In the genomic region with DNA sequence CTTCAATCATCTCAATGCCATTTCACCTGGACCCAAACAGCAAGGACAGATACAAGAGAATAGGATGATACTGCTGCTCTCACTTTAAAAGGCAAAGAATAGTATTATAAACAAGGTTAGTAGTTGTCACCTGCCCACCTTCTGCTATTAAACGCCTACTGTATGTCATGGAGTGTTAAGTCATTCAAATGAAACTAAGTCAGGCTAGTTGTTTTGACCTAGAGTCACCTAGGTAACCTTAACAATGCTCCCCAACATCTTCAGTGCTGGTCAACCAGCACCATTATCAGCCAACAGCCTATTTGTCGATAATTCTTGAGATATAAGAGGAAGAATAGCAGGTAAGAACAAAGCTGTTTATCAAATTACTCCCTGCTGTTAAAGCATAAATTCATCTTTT, we compare ENCODE assay signal across 22 cellular contexts. TPM values are rescaled to one million over a fixed set of nuclear protein-coding genes. Genes with fewer than 3 reads are reported as not detected.
DNase-seq lines count a peak whose midpoint lies in the region; ATAC-seq, FAIRE-seq and TF ChIP-seq lines count a peak whose summit lies in the region.
"Had no signal": no experiment of that assay in that cellular context is flagged by ENCODE, and none has a peak within 500 bp of the region (broad histone marks: within the 10 kb centered on the region; RNA-seq: fewer than 3 reads in every experiment).

No MANE protein-coding gene starts in this region.

- no peak for TF ChIP-seq EP300 in suprapubic skin (IDR thresholded peaks at IDR 0.05)

- DNase-seq in CD4-positive, alpha-beta T cell, result no peak
- DNase-seq in GM12892 (ENCODE audit: insufficient read length) (no peak), T-helper 17 cell (no peak), immature natural killer cell (no peak), NCI-H1417 treated with DMSO at 0.1 percent for 48 hours (lab: John Stamatoyannopoulos, UW) (no peak), Caco-2 (no peak), omental fat pad (ENCODE audit: low spot score) (no peak), suprapubic skin (ENCODE audit: low spot score in 2 of 2) (no peak)
- DNase-seq: AML-193, DND-41, GDM1, HCEC 1CT, KBM-7, NCI-H146, NCI-H2081, NCI-H510A treated with DMSO at 0.1 percent for 48 hours, NCI-H82, SW 1271 had no signal

- POLR2A ChIA-PET in CD4-positive, alpha-beta T cell (lab: Charles Lee), result no interaction called here
- POLR2A ChIA-PET in Caco-2 (lab: Charles Lee), result no interaction called here

- no peaks in the 10 kb centered on the region for H3K9me3 ChIP-seq in CD4-positive, alpha-beta T cell (ENCODE audit: control insufficient read depth, low read length)
- H3K9me3 ChIP-seq in T-helper 17 cell (ENCODE audit: control insufficient read depth, low read length, poor library complexity, severe bottlenecking), result no peaks in the 10 kb centered on the region
- H3K9me3 ChIP-seq in Caco-2, result no peaks in the 10 kb centered on the region
- no peaks in the 10 kb centered on the region for H3K9me3 ChIP-seq in suprapubic skin
- H3K9me3 ChIP-seq: SJSA1 had no signal

- TF ChIP-seq POLR2A in GM12892 (IDR thresholded peaks at IDR 0.05; ENCODE audit: low read depth, low read length) (no peak), suprapubic skin (IDR thresholded peaks at IDR 0.05) (no peak)

- CTCF ChIA-PET in CD4-positive, alpha-beta T cell (lab: Charles Lee), result no interaction called here
- CTCF ChIA-PET in Caco-2 (lab: Charles Lee), result no interaction called here

- ATAC-seq in CD4-positive, alpha-beta T cell (ENCODE audit: poor library complexity), result no peak
- ATAC-seq in T-helper 17 cell (peak; percentile 35), omental fat pad (ENCODE audit: low FRiP score) (no peak)

- no peak overlapping the region for H3K4me3 Mint-ChIP-seq in CD4-positive, alpha-beta T cell
- H3K4me3 Mint-ChIP-seq in T-helper 17 cell (no peak overlapping the region), immature natural killer cell (no peak overlapping the region), Caco-2 (ENCODE audit: unreplicated experiment) (no peak overlapping the region)
- H3K4me3 Mint-ChIP-seq: CD14-positive monocyte had no signal

- 86% methylated on average over 2 of the region's 2 CpGs for WGBS in suprapubic skin

- H3K4me1 Mint-ChIP-seq in CD4-positive, alpha-beta T cell (ENCODE audit: low read depth), result peaks cover 54% of the 10 kb centered on the region
- H3K4me1 Mint-ChIP-seq in T-helper 17 cell, result peaks cover 29% of the 10 kb centered on the region
- H3K4me1 Mint-ChIP-seq in immature natural killer cell, result peaks cover 40 to 64% of the 10 kb centered on the region in 2 donors
- peaks cover 5% of the 10 kb centered on the region for H3K4me1 Mint-ChIP-seq in Caco-2 (ENCODE audit: low read depth, unreplicated experiment)

- H3K9me3 Mint-ChIP-seq in CD4-positive, alpha-beta T cell, result no peaks in the 10 kb centered on the region
- no peaks in the 10 kb centered on the region for H3K9me3 Mint-ChIP-seq in immature natural killer cell
- no peaks in the 10 kb centered on the region for H3K9me3 Mint-ChIP-seq in Caco-2 (ENCODE audit: unreplicated experiment)
- H3K9me3 Mint-ChIP-seq: CD14-positive monocyte had no signal

- H3K4me1 ChIP-seq in Caco-2 (no peaks in the 10 kb centered on the region), suprapubic skin (peaks cover 11% of the 10 kb centered on the region)
- H3K4me1 ChIP-seq: SJSA1 had no signal

- H3K27me3 Mint-ChIP-seq in CD4-positive, alpha-beta T cell, result no peaks in the 10 kb centered on the region
- H3K27me3 Mint-ChIP-seq in T-helper 17 cell (no peaks in the 10 kb centered on the region), immature natural killer cell (ENCODE audit: low read depth in 3 of 3) (no peaks in the 10 kb centered on the region), Caco-2 (ENCODE audit: insufficient read depth, unreplicated experiment) (no peaks in the 10 kb centered on the region)

- FAIRE-seq in GM12892 (lab: Jason Lieb, UNC), result peak; percentile 81
- FAIRE-seq: D721Med, GM19239 had no signal

- H3K36me3 ChIP-seq in Caco-2 (ENCODE audit: control insufficient read depth, insufficient read depth, low read length), result no peaks in the 10 kb centered on the region
- H3K36me3 ChIP-seq in suprapubic skin, result peaks cover 26% of the 10 kb centered on the region

- peaks cover 63% of the 10 kb centered on the region for H3K36me3 Mint-ChIP-seq in CD4-positive, alpha-beta T cell (ENCODE audit: low read depth)
- peaks cover 3% of the 10 kb centered on the region for H3K36me3 Mint-ChIP-seq in T-helper 17 cell (ENCODE audit: low read depth)
- H3K36me3 Mint-ChIP-seq in immature natural killer cell, result peaks cover 5 to 9% (median 6%) of the 10 kb centered on the region in 3 donors
- H3K36me3 Mint-ChIP-seq in Caco-2 (ENCODE audit: insufficient read depth, unreplicated experiment), result peaks cover 12% of the 10 kb centered on the region

- H3K4me3 ChIP-seq in Caco-2 (ENCODE audit: low read depth, low read length) (no peak overlapping the region), suprapubic skin (no peak overlapping the region)
- H3K4me3 ChIP-seq: SJSA1 had no signal

- no peaks in the 10 kb centered on the region for H3K27me3 ChIP-seq in CD4-positive, alpha-beta T cell (ENCODE audit: control insufficient read depth, insufficient read depth, low read length)
- no peaks in the 10 kb centered on the region for H3K27me3 ChIP-seq in Caco-2 (replicated peaks; ENCODE audit: control insufficient read depth, insufficient read depth, low read length)
- no peaks in the 10 kb centered on the region for H3K27me3 ChIP-seq in suprapubic skin
- H3K27me3 ChIP-seq: SJSA1 had no signal

- BruUV-seq in Caco-2 (replicated peaks; lab: Mats Ljungman, UMichigan), result no TSS peak

- H3K27ac ChIP-seq in CD4-positive, alpha-beta T cell (ENCODE audit: low read depth, low read length), result no peak overlapping the region
- H3K27ac ChIP-seq in suprapubic skin, result no peak overlapping the region
- H3K27ac ChIP-seq: SJSA1 had no signal

- peak overlapping the region; percentile 21 for H3K27ac Mint-ChIP-seq in CD4-positive, alpha-beta T cell
- H3K27ac Mint-ChIP-seq in T-helper 17 cell (peak overlapping the region; percentile 56), immature natural killer cell (peak overlapping the region in 4 of 6 donors; percentile 17 to 63 (median 41)), Caco-2 (ENCODE audit: unreplicated experiment) (no peak overlapping the region)
- H3K27ac Mint-ChIP-seq: CD14-positive monocyte had no signal

- TF ChIP-seq CTCF in CD4-positive, alpha-beta T cell (IDR thresholded peaks at IDR 0.05), result no peak
- no peak for TF ChIP-seq CTCF in Caco-2 (IDR thresholded peaks at IDR 0.05; ENCODE audit: insufficient read depth in 1 of 2, low read depth in 1 of 2, low read length in 1 of 2, severe bottlenecking in 1 of 2, unreplicated experiment in 1 of 2)
- TF ChIP-seq CTCF in omental fat pad (IDR thresholded peaks at IDR 0.05), result no peak
- TF ChIP-seq CTCF in suprapubic skin (IDR thresholded peaks at IDR 0.05), result no peak

- intact Hi-C loops in CD4-positive, alpha-beta T cell (cut with DNase I, micrococcal nuclease), result no loop called here
- intact Hi-C loops in Caco-2 (cut with micrococcal nuclease; ENCODE audit: unreplicated experiment), result no loop called here

RNA-seq across cellular contexts. Expression of gene TRIP12, which starts 39.2 kb away (rescaled TPM):
- 100 to 1,000 TPM; 151 to 178 TPM for total RNA-seq in CD4-positive, alpha-beta T cell
- polyA plus RNA-seq in GM12892 (2012; ENCODE audit: missing spikeins), result 77.7 TPM
- total RNA-seq in T-helper 17 cell, result 100 to 1,000 TPM; 179 to 202 TPM
- polyA plus RNA-seq in immature natural killer cell, result 10 to 100 TPM; 13.5 to 69.4 (median 26.0) TPM
- 111 and 115 TPM in 2 replicates for total RNA-seq in Caco-2 (2022)
- 100 to 1,000 TPM; 178 to 256 (median 193) TPM for total RNA-seq in omental fat pad
- total RNA-seq in suprapubic skin, result 100 to 1,000 TPM; 124 to 227 (median 143) TPM

RNA-seq across cellular contexts. Expression of gene FBXO36, which starts 39.7 kb away (rescaled TPM):
- under 1 TPM; 0.52 to 0.84 TPM for total RNA-seq in CD4-positive, alpha-beta T cell
- polyA plus RNA-seq in GM12892 (2012; ENCODE audit: missing spikeins), result 1.6 TPM
- total RNA-seq in T-helper 17 cell, result under 1 TPM; 0.75 to 0.83 TPM
- polyA plus RNA-seq in immature natural killer cell, result 1 to 10 TPM in 2 of 3 donors, under 1 TPM in 1; 0.41 to 3.7 (median 1.3) TPM
- 0.21 and 0.64 TPM in 2 replicates for total RNA-seq in Caco-2 (2022)
- 1 to 10 TPM; 1.1 to 3.5 (median 2.3) TPM for total RNA-seq in omental fat pad
- total RNA-seq in suprapubic skin, result 1 to 10 TPM; 4.5 to 8.4 (median 5.9) TPM
